ENCODE assay signal across 21 cellular contexts in the genomic region with DNA sequence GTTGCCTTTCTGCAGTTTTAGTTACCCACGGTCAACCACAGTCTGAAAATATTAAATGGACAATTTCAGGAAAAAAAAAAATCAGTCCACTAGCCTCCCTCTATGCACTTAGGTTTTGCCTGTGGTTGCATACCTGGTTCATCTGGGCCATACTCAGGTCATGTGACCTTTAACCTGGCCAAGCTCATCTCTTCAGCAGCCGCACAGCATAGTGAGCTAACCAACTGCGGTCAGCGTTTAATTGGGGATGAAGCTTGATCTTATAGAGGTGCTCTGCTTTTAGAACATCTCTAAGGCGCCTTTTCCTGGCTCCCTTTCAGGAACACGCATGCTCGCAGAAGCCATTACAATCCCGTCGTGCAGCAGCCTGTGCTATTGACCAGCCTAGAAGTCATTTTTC.
"Had no signal": no experiment of that assay in that cellular context is flagged by ENCODE, and none has a peak within 500 bp of the region (broad histone marks: within the 10 kb centered on the region; RNA-seq: fewer than 3 reads in every experiment).

No MANE protein-coding gene starts in this region.

- H3K79me2 ChIP-seq: hepatocyte had no signal

- H3K36me3 ChIP-seq: left ventricle myocardium inferior, right lobe of liver, suprapubic skin, thyroid gland, upper lobe of left lung, vagina had no signal

- H3K27me3 ChIP-seq: hepatocyte, right lobe of liver, suprapubic skin, thyroid gland, upper lobe of left lung, vagina had no signal

- H3K4me2 ChIP-seq: hepatocyte had no signal

- H2AFZ ChIP-seq: hepatocyte had no signal

- H3K4me3 ChIP-seq: hepatocyte, left ventricle myocardium inferior, lung, psoas muscle, right lobe of liver, suprapubic skin, thyroid gland, upper lobe of left lung, vagina had no signal

- ATAC-seq: left cardiac atrium; naive thymus-derived CD4-positive, alpha-beta T cell; psoas muscle; right lobe of liver; stimulated activated effector memory CD8-positive, alpha-beta T cell treated with anti-CD3 and anti-CD28 coated beads, Interleukin-12 subunit alpha, Interleukin-12 subunit beta, amount 100 ng/mL, for 72 hours; stimulated activated naive CD8-positive, alpha-beta T cell treated with anti-CD3 and anti-CD28 coated beads, Interleukin-15, Interleukin-2, amounts not matched to agents 100 U/mL and 50 U/mL, for 24 hours had no signal

- DNase-seq: dermis blood vessel endothelial cell; foreskin melanocyte; head of caudate nucleus; kidney; left cardiac atrium; left ventricle myocardium inferior; naive thymus-derived CD4-positive, alpha-beta T cell; nephron progenitor cell; psoas muscle; retina; right lobe of liver; stimulated activated CD4-positive, alpha-beta T cell treated with anti-CD3 and anti-CD28 coated beads, Interleukin-4, amount 100 ng/mL, for 1 hour; stimulated activated CD8-positive, alpha-beta memory T cell treated with anti-CD3 and anti-CD28 coated beads, Interleukin-4, amount 100 ng/mL, for 48 hours; stimulated activated naive CD8-positive, alpha-beta T cell treated with anti-CD3 and anti-CD28 coated beads, Interleukin-15, Interleukin-2, amounts not matched to agents 100 U/mL and 50 U/mL, for 24 hours; thyroid gland; upper lobe of left lung had no signal

- H3K4me1 ChIP-seq: left ventricle myocardium inferior, psoas muscle, right lobe of liver, vagina had no signal

- H3K9me3 ChIP-seq: left ventricle myocardium inferior, psoas muscle, right lobe of liver, suprapubic skin, thyroid gland, upper lobe of left lung, vagina had no signal

- H3K27ac ChIP-seq: hepatocyte, left ventricle myocardium inferior, psoas muscle, right lobe of liver, suprapubic skin, thyroid gland, upper lobe of left lung, vagina had no signal
